In genomic region chr9:127293767-127294166, GRCh38 we compare ENCODE assay signal across 27 cellular contexts. TPM values are rescaled to one million over a fixed set of nuclear protein-coding genes. Genes with fewer than 3 reads are reported as not detected.
DNase-seq lines count a peak whose midpoint lies in the region; ATAC-seq, FAIRE-seq and TF ChIP-seq lines count a peak whose summit lies in the region.
"Had no signal": no experiment of that assay in that cellular context is flagged by ENCODE, and none has a peak within 500 bp of the region (broad histone marks: within the 10 kb centered on the region; RNA-seq: fewer than 3 reads in every experiment).

No MANE protein-coding gene starts in this region.

- H3K9me3 ChIP-seq in GM12878 (replicated peaks; ENCODE audit: control insufficient read depth, insufficient read depth, low read length) (no peaks in the 10 kb centered on the region), gastrocnemius medialis (no peaks in the 10 kb centered on the region)
- H3K9me3 ChIP-seq: HAP-1, transverse colon had no signal

- H3K79me2 ChIP-seq in GM12878 (ENCODE audit: control insufficient read depth, insufficient read depth, low read length), result no peaks in the 10 kb centered on the region

- no TSS peak for BruUV-seq in GM12878 (replicated peaks; lab: Mats Ljungman, UMichigan)

- no peak for TF ChIP-seq EP300 in GM12878 (IDR thresholded peaks at IDR 0.05; ENCODE audit: borderline replicate concordance in 1 of 2, control insufficient read depth in 1 of 2, low read depth in 2 of 2, low read length in 2 of 2)

- no peak for TF ChIP-seq RAD21 in GM12878 (IDR thresholded peaks at IDR 0.05; ENCODE audit: insufficient read depth, low read depth, low read length)

- CTCF ChIA-PET in activated CD4-positive, alpha-beta T cell treated with anti-CD3 and anti-CD28 coated beads, Interleukin-2, amount 10 ng/mL, durations not matched to agents 7 days and 5 days (lab: Charles Lee), result interaction anchor here (1.5 kb wide), 1 partner anchor 18 kb away, joined by 3 read pairs; no protein-coding TSS in a partner anchor
- CTCF ChIA-PET in GM12878 (lab: Yijun Ruan, JAX), result no interaction called here

- H3K36me3 ChIP-seq in GM12878 (ENCODE audit: control insufficient read depth in 2 of 2, insufficient read depth in 2 of 2, low read length in 1 of 2), result no peaks in the 10 kb centered on the region
- no peaks in the 10 kb centered on the region for H3K36me3 ChIP-seq in gastrocnemius medialis
- H3K36me3 ChIP-seq: HAP-1, transverse colon had no signal

- peak overlapping the region; percentile 23 for H3K27ac ChIP-seq in GM12878 (ENCODE audit: control insufficient read depth, insufficient read depth)
- peak overlapping the region in 3 of 4 donors; percentile 26 to 61 (median 52) for H3K27ac ChIP-seq in gastrocnemius medialis
- H3K27ac ChIP-seq: transverse colon had no signal

- peak overlapping the region; percentile 42; the same call in 1 of the 2 replicates for H2AFZ ChIP-seq in GM12878 (ENCODE audit: control insufficient read depth, low read depth, low read length)

- intact Hi-C loops in GM12878 (cut with micrococcal nuclease; ENCODE audit: unreplicated experiment), result no loop called here
- intact Hi-C loops in gastrocnemius medialis (cut with DNase I; ENCODE audit: low total_unique reads), result no loop called here

- H3K4me2 ChIP-seq in GM12878 (ENCODE audit: control insufficient read depth, insufficient read depth), result no peak overlapping the region; the same call in 1 of the 2 replicates

- no peak for TF ChIP-seq CTCF in GM12878 (IDR thresholded peaks at IDR 0.05 in 2 of 3, conservative IDR thresholded peaks at IDR 0.05 in 1 of 3; ENCODE audit: control insufficient read depth in 2 of 3, extremely low read depth in 1 of 3, insufficient read depth in 1 of 3, low read depth in 3 of 3, low read length in 3 of 3)
- no peak for TF ChIP-seq CTCF in gastrocnemius medialis (IDR thresholded peaks at IDR 0.05 in 4 of 5, conservative IDR thresholded peaks at IDR 0.05 in 1 of 5)

- H3K27me3 Mint-ChIP-seq in activated CD4-positive, alpha-beta T cell treated with anti-CD3 and anti-CD28 coated beads, Interleukin-2, amount 10 ng/mL, durations not matched to agents 7 days and 5 days, result peaks cover 27% of the 10 kb centered on the region

- in situ Hi-C loops in GM12878 (cut with MboI), result no loop called here
- in situ Hi-C loops in gastrocnemius medialis (cut with MboI; ENCODE audit: low sequenced_read_pairs in 4 of 4), result no loop called here

- H3K4me1 ChIP-seq in GM12878 (ENCODE audit: control insufficient read depth, insufficient read depth, low read length) (peaks cover 5% of the 10 kb centered on the region; the same call in 1 of the 2 replicates), gastrocnemius medialis (peaks cover 25 to 28% of the 10 kb centered on the region in 2 donors)
- H3K4me1 ChIP-seq: HAP-1 had no signal

- no peak for FAIRE-seq in GM12878 (lab: Jason Lieb, UNC)
- FAIRE-seq: A204.1 had no signal

- no peak overlapping the region for H3K4me3 Mint-ChIP-seq in activated CD4-positive, alpha-beta T cell treated with anti-CD3 and anti-CD28 coated beads, Interleukin-2, amount 10 ng/mL, durations not matched to agents 7 days and 5 days
- H3K4me3 Mint-ChIP-seq: B cell, natural killer cell had no signal

- H4K20me1 ChIP-seq in GM12878 (ENCODE audit: control insufficient read depth, insufficient read depth), result no peaks in the 10 kb centered on the region

- H3K36me3 Mint-ChIP-seq in activated CD4-positive, alpha-beta T cell treated with anti-CD3 and anti-CD28 coated beads, Interleukin-2, amount 10 ng/mL, durations not matched to agents 7 days and 5 days (ENCODE audit: low read depth), result no peaks in the 10 kb centered on the region
- H3K36me3 Mint-ChIP-seq: natural killer cell had no signal

- H3K27me3 ChIP-seq in GM12878 (replicated peaks in 1 of 2; ENCODE audit: control insufficient read depth in 2 of 2, insufficient read depth in 2 of 2, low read length in 1 of 2) (no peaks in the 10 kb centered on the region), gastrocnemius medialis (no peaks in the 10 kb centered on the region)
- H3K27me3 ChIP-seq: dorsolateral prefrontal cortex, transverse colon had no signal

- H3K4me3 ChIP-seq in Jurkat, Clone E6-1 (ENCODE audit: low read length), result no peak overlapping the region
- H3K4me3 ChIP-seq in GM12878 (no peak overlapping the region), gastrocnemius medialis (no peak overlapping the region)
- H3K4me3 ChIP-seq: dorsolateral prefrontal cortex, HAP-1, skin epidermis, transverse colon had no signal

- ATAC-seq in GM12878 (peak; percentile 46; the same call in 1 of the 3 replicates), gastrocnemius medialis (no peak), esophagus mucosa (no peak), GM21447 (IDR thresholded peaks at IDR 0.05; ENCODE audit: unreplicated experiment) (no peak)
- ATAC-seq: natural killer cell had no signal

- H3K9me3 Mint-ChIP-seq in activated CD4-positive, alpha-beta T cell treated with anti-CD3 and anti-CD28 coated beads, Interleukin-2, amount 10 ng/mL, durations not matched to agents 7 days and 5 days, result no peaks in the 10 kb centered on the region
- H3K9me3 Mint-ChIP-seq: natural killer cell had no signal

- SMC1A ChIA-PET in GM12878 (lab: Charles Lee; ENCODE audit: uncharacterized antibody, unreplicated experiment), result no interaction called here

- POLR2A ChIA-PET in activated CD4-positive, alpha-beta T cell treated with anti-CD3 and anti-CD28 coated beads, Interleukin-2, amount 10 ng/mL, durations not matched to agents 7 days and 5 days (lab: Charles Lee), result no interaction called here
- POLR2A ChIA-PET in GM12878 (lab: Charles Lee), result no interaction called here

- WGBS in GM12878 (ENCODE audit: insufficient coverage, insufficient replicate concordance, low lambda C conversion rate, missing lambda C conversion rate), result 0% methylated on average over 1 of the region's 1 CpG

- RAD21 ChIA-PET in GM12878 (lab: Charles Lee; ENCODE audit: unreplicated experiment), result no interaction called here

- peaks cover 11% of the 10 kb centered on the region for H3K4me1 Mint-ChIP-seq in activated CD4-positive, alpha-beta T cell treated with anti-CD3 and anti-CD28 coated beads, Interleukin-2, amount 10 ng/mL, durations not matched to agents 7 days and 5 days
- H3K4me1 Mint-ChIP-seq: B cell had no signal

- TF ChIP-seq POLR2A in GM12878 (IDR thresholded peaks at IDR 0.05; ENCODE audit: low read depth, low read length), result no peak
- no peak for TF ChIP-seq POLR2A in gastrocnemius medialis (IDR thresholded peaks at IDR 0.05)

- DNase-seq in activated CD4-positive, alpha-beta T cell treated with anti-CD3 and anti-CD28 coated beads, Interleukin-2, amount 10 ng/mL, durations not matched to agents 7 days and 5 days, result peak; percentile 36
- no peak for DNase-seq in activated CD4-positive, alpha-beta T cell treated with anti-CD3 and anti-CD28 coated beads for 1 hour
- peak; percentile 35 for DNase-seq in Jurkat, Clone E6-1 (ENCODE audit: low read depth, low spot score)
- DNase-seq in GM12878 (ENCODE audit: low read depth, low spot score), result no peak
- no peak for DNase-seq in gastrocnemius medialis
- DNase-seq in occipital lobe (lab: John Stamatoyannopoulos, UW), result no peak
- DNase-seq: activated CD4-positive, alpha-beta T cell treated with anti-CD3 and anti-CD28 coated beads, Interleukin-2, amount 50 U/mL, for 1 hour; activated gamma-delta T cell treated with Interleukin-2 at 50 U/mL for 16 hours; caudate nucleus; COR-L47; DND-41; dorsolateral prefrontal cortex; hippocampal formation; islet precursor cell; natural killer cell; NCI-H1417; NCI-H524; posterior cingulate gyrus; stimulated activated CD4-positive, alpha-beta T cell treated with anti-CD3 and anti-CD28 coated beads, Interleukin-2, amount 100 ng/mL, for 24 hours; stimulated activated naive CD4-positive, alpha-beta T cell; transverse colon had no signal

- H3K9ac ChIP-seq in GM12878 (ENCODE audit: control insufficient read depth, insufficient read depth, low read length), result no peak overlapping the region

- no peak overlapping the region for H3K27ac Mint-ChIP-seq in activated CD4-positive, alpha-beta T cell treated with anti-CD3 and anti-CD28 coated beads, Interleukin-2, amount 10 ng/mL, durations not matched to agents 7 days and 5 days
- H3K27ac Mint-ChIP-seq: B cell, natural killer cell had no signal

TF ChIP-seq in GM12878, 131 proteins besides CTCF, POLR2A, EP300 and RAD21:
- TF ChIP-seq POLR2AphosphoS2 (IDR thresholded peaks at IDR 0.05; ENCODE audit: low read depth, low read length) (no peak), RUNX3 (IDR thresholded peaks at IDR 0.05; ENCODE audit: low read length) (peak; percentile 40)

RNA-seq across cellular contexts. Expression of gene GARNL3, which starts 29.2 kb away (rescaled TPM):
- total RNA-seq in activated CD4-positive, alpha-beta T cell treated with anti-CD3 and anti-CD28 coated beads, Interleukin-2, amount 10 ng/mL, durations not matched to agents 7 days and 5 days, result 1 to 10 TPM; 1.6 to 2.0 TPM
- 6.2 TPM for polyA plus RNA-seq in Jurkat, Clone E6-1 (2012; ENCODE audit: insufficient read depth, insufficient read length)
- total RNA-seq in GM12878 (2013; cell fraction: nucleolus; rRNA removed), result 59.4 and 67.2 TPM in 2 replicates
- total RNA-seq in GM12878 (2014; rRNA removed) (8.2 and 9.3 TPM in 2 replicates), GM12878 (2014; rRNA removed; fragmentation: Illumina TruSeq; extraction: Trizol) (7.1 and 7.2 TPM in 2 replicates), GM12878 (2021) (9.4 and 9.8 TPM in 2 replicates), gastrocnemius medialis (1 to 10 TPM; 2.5 to 5.7 (median 3.0) TPM), esophagus mucosa (3.1 TPM), occipital lobe (76.4 TPM)
- polyA plus RNA-seq in GM12878 (2011; ENCODE audit: low read depth), result 5.1 TPM
- polyA plus RNA-seq in GM12878 (2011; rRNA removed) (1.8 and 2.2 TPM in 2 replicates), GM12878 (2014; fragmentation: Illumina TruSeq; extraction: Trizol) (6.9 and 7.6 TPM in 2 replicates), GM12878 (2014; fragmentation: Nextera tagmentation; extraction: Ambion mirVana) (1 to 10 TPM in 1 of 2 experiments, under 1 TPM in 1; 0.89 to 1.3 TPM), GM12878 (2014; rRNA removed) (12.0 and 13.2 TPM in 2 replicates), GM12878 (2016; fragmentation: Nextera tagmentation; extraction: Ambion mirVana) (1 to 10 TPM; 4.9 to 5.6 TPM)
- 0.89 and 1.2 TPM in 2 replicates for polyA plus RNA-seq in GM12878 (2011; cell fraction: cytosol; rRNA removed)
- polyA plus RNA-seq in GM12878 (2011; cell fraction: nucleus; rRNA removed), result 7.3 and 8.8 TPM in 2 replicates
- polyA plus RNA-seq in GM12878 (2012), result 4.1 and 4.6 TPM in 2 replicates
- 2.0 and 4.9 TPM in 2 replicates for polyA minus RNA-seq in GM12878 (2011; rRNA and poly(A)+ RNA removed)
- 0.21 TPM in 1 of 2 replicates, not detected in the other for polyA minus RNA-seq in GM12878 (2011; cell fraction: cytosol; rRNA and poly(A)+ RNA removed)
- polyA minus RNA-seq in GM12878 (2011; cell fraction: nucleus; rRNA and poly(A)+ RNA removed), result 2.3 and 5.5 TPM in 2 replicates

Comparison
In these comparisons a context has a peak if more than half of its experiments do, and no peak if none do; other contexts are left out.
1. DNase-seq: peak in activated CD4-positive, alpha-beta T cell treated with anti-CD3 and anti-CD28 coated beads, Interleukin-2, amount 10 ng/mL, durations not matched to agents 7 days and 5 days (single experiment) and Jurkat, Clone E6-1 (single experiment); none in activated CD4-positive, alpha-beta T cell treated with anti-CD3 and anti-CD28 coated beads for 1 hour (single experiment), GM12878 (single experiment), gastrocnemius medialis (0 of 2) and occipital lobe (single experiment).